ENCODE assay signal across 8 cellular contexts in genomic region chr5:145237843-145238242, GRCh38.
DNase-seq lines count a peak whose midpoint lies in the region; ATAC-seq, FAIRE-seq and TF ChIP-seq lines count a peak whose summit lies in the region.

No MANE protein-coding gene starts in this region.

- TF ChIP-seq CTCF in C4-2B (conservative IDR thresholded peaks at IDR 0.05), result peak; percentile 80
- TF ChIP-seq CTCF in endothelial cell (IDR thresholded peaks at IDR 0.05; ENCODE audit: unreplicated experiment), result peak; percentile 72
- peak; percentile 47 to 71 (median 60) for TF ChIP-seq CTCF in pancreas (IDR thresholded peaks at IDR 0.05)

- WGBS in pancreas, 2 donors, result 8 to 15% methylated on average over 3 of the region's 3 CpGs

- H3K4me1 ChIP-seq in pancreas, result no peaks in the 10 kb centered on the region

- no peak overlapping the region for H3K27ac Mint-ChIP-seq in endothelial cell (ENCODE audit: unreplicated experiment)
- no peak overlapping the region for H3K27ac Mint-ChIP-seq in activated CD8-positive, alpha-beta memory T cell treated with anti-CD3 and anti-CD28 coated beads, Interleukin-2, amount 10 ng/mL, durations not matched to agents 7 days and 5 days

- no peak overlapping the region for H3K4me3 ChIP-seq in pancreas

- H3K9me3 ChIP-seq in pancreas, result no peaks in the 10 kb centered on the region

- no peaks in the 10 kb centered on the region for H3K36me3 Mint-ChIP-seq in endothelial cell (ENCODE audit: low read depth, unreplicated experiment)
- no peaks in the 10 kb centered on the region for H3K36me3 Mint-ChIP-seq in activated CD8-positive, alpha-beta memory T cell treated with anti-CD3 and anti-CD28 coated beads, Interleukin-2, amount 10 ng/mL, durations not matched to agents 7 days and 5 days

- H3K27me3 ChIP-seq in pancreas, result no peaks in the 10 kb centered on the region

- no peaks in the 10 kb centered on the region for H3K27me3 Mint-ChIP-seq in endothelial cell (ENCODE audit: unreplicated experiment)
- H3K27me3 Mint-ChIP-seq in activated CD8-positive, alpha-beta memory T cell treated with anti-CD3 and anti-CD28 coated beads, Interleukin-2, amount 10 ng/mL, durations not matched to agents 7 days and 5 days, result no peaks in the 10 kb centered on the region

- intact Hi-C loops in pancreas (cut with DNase I), result loop anchor here in 1 of 3 donors (5.0 kb wide), 1 partner anchor 1036 kb away; no protein-coding TSS in a partner anchor

- FAIRE-seq in pancreas (lab: Jason Lieb, UNC), result no peak

- peaks cover 13% of the 10 kb centered on the region for H3K4me1 Mint-ChIP-seq in endothelial cell (ENCODE audit: unreplicated experiment)
- H3K4me1 Mint-ChIP-seq in activated CD8-positive, alpha-beta memory T cell treated with anti-CD3 and anti-CD28 coated beads, Interleukin-2, amount 10 ng/mL, durations not matched to agents 7 days and 5 days, result no peaks in the 10 kb centered on the region

- H3K36me3 ChIP-seq in pancreas, result no peaks in the 10 kb centered on the region

- DNase-seq in HT1080 (ENCODE audit: low read depth) (peak; percentile 50), NCI-H82 treated with DMSO at 0.1 percent for 48 hours (lab: John Stamatoyannopoulos, UW; ENCODE audit: unreplicated experiment) (peak; percentile 65), endothelial cell (ENCODE audit: low spot score) (peak; percentile 69), pancreas (peak in 4 of 6 donors; percentile 37 to 78 (median 65))
- DNase-seq in activated CD8-positive, alpha-beta memory T cell treated with anti-CD3 and anti-CD28 coated beads, Interleukin-2, amount 10 ng/mL, durations not matched to agents 7 days and 5 days, result no peak

- no peak overlapping the region for H3K4me3 Mint-ChIP-seq in endothelial cell (ENCODE audit: unreplicated experiment)
- no peak overlapping the region for H3K4me3 Mint-ChIP-seq in activated CD8-positive, alpha-beta memory T cell treated with anti-CD3 and anti-CD28 coated beads, Interleukin-2, amount 10 ng/mL, durations not matched to agents 7 days and 5 days

- ATAC-seq in GM19351 (IDR thresholded peaks at IDR 0.05; ENCODE audit: unreplicated experiment), result peak; percentile 83
- ATAC-seq in pancreas, result peak; percentile 95 to 100 (median 98)
- ATAC-seq in HG02571 (IDR thresholded peaks at IDR 0.05; ENCODE audit: unreplicated experiment), result no peak
- ATAC-seq in activated CD8-positive, alpha-beta memory T cell treated with anti-CD3 and anti-CD28 coated beads, Interleukin-2, amount 10 ng/mL, durations not matched to agents 7 days and 5 days, result no peak

- no peaks in the 10 kb centered on the region for H3K9me3 Mint-ChIP-seq in endothelial cell (ENCODE audit: unreplicated experiment)
- H3K9me3 Mint-ChIP-seq in activated CD8-positive, alpha-beta memory T cell treated with anti-CD3 and anti-CD28 coated beads, Interleukin-2, amount 10 ng/mL, durations not matched to agents 7 days and 5 days (ENCODE audit: low read depth), result no peaks in the 10 kb centered on the region

- CTCF ChIA-PET in activated CD8-positive, alpha-beta memory T cell treated with anti-CD3 and anti-CD28 coated beads, Interleukin-2, amount 10 ng/mL, durations not matched to agents 7 days and 5 days (lab: Charles Lee), result interaction anchor here (1.1 kb wide), 1 partner anchor 1032 kb away, joined by 3 read pairs; no protein-coding TSS in a partner anchor

- H3K27ac ChIP-seq in C4-2B (no peak overlapping the region), pancreas (no peak overlapping the region)

Comparison
In these comparisons a context has a peak if more than half of its experiments do, and no peak if none do; other contexts are left out.
1. ATAC-seq: peak in GM19351 (single experiment) and pancreas (4 of 4); none in HG02571 (single experiment) and activated CD8-positive, alpha-beta memory T cell treated with anti-CD3 and anti-CD28 coated beads, Interleukin-2, amount 10 ng/mL, durations not matched to agents 7 days and 5 days (single experiment).
2. Peak in every context shown above with its lines, with median percentiles within 50 percentile points of each other: CTCF ChIP-seq.